26 cellular contexts compared by ENCODE assay signal in genomic region chr2:60583604-60584003, GRCh38.
"Had no signal": no experiment of that assay in that cellular context is flagged by ENCODE, and none has a peak within 500 bp of the region (broad histone marks: within the 10 kb centered on the region; RNA-seq: fewer than 3 reads in every experiment).

No MANE protein-coding gene starts in this region.

- FAIRE-seq: colon, endometrium, frontal cortex, kidney had no signal

- H3K4me2 ChIP-seq: hepatocyte had no signal

- H3K4me3 ChIP-seq: coronary artery, gastroesophageal sphincter, heart left ventricle, hepatocyte, left lung, lower lobe of right lung, mucosa of descending colon had no signal

- H3K27ac ChIP-seq: coronary artery, epithelial cell of prostate, foreskin keratinocyte, gastroesophageal sphincter, heart left ventricle, hepatocyte, left lung, lower lobe of right lung had no signal

- H3K9me3 ChIP-seq: gastroesophageal sphincter, heart left ventricle, left lung, lower lobe of right lung, mucosa of descending colon had no signal

- H3K36me3 ChIP-seq: gastroesophageal sphincter, heart left ventricle, left lung, lower lobe of right lung had no signal

- DNase-seq: dermis blood vessel endothelial cell; effector CD8-positive, alpha-beta T cell; effector memory CD8-positive, alpha-beta T cell; endodermal cell; erythroblast; foreskin keratinocyte; heart left ventricle; hypothalamus; immature natural killer cell; islet precursor cell; kidney; kidney glomerular epithelial cell; left colon; left lung; left ventricle myocardium superior; lower lobe of right lung; mesenchymal stem cell; mucosa of descending colon had no signal

- ATAC-seq: effector memory CD8-positive, alpha-beta T cell; esophagus mucosa; foreskin keratinocyte; gastroesophageal sphincter; heart left ventricle; left colon; left lung; left ventricle myocardium superior; lower lobe of right lung; mucosa of descending colon had no signal
